Comparison of ENCODE assay signal across 8 cellular contexts in genomic region chr6:4776967-4777925, GRCh38. TPM values are rescaled to one million over a fixed set of nuclear protein-coding genes. Genes with fewer than 3 reads are reported as not detected.
A peak's percentile ranks its signal among the peaks of the same experiment; 100 is the strongest.
DNase-seq lines count a peak whose midpoint lies in the region; ATAC-seq and TF ChIP-seq lines count a peak whose summit lies in the region.

No MANE protein-coding gene starts in this region.

- H3K4me3 ChIP-seq in BLaER1 (peak overlapping the region; percentile 86), RWPE2 (ENCODE audit: severe bottlenecking) (peak overlapping the region; percentile 59)

- peak overlapping the region; percentile 39 for H3K27ac Mint-ChIP-seq in MCF 10A (ENCODE audit: low read depth, unreplicated experiment)

- TF ChIP-seq CTCF in RWPE2 (IDR thresholded peaks at IDR 0.05; ENCODE audit: poor library complexity, severe bottlenecking) (no peak), MCF 10A (IDR thresholded peaks at IDR 0.05; ENCODE audit: unreplicated experiment) (no peak)

- peak overlapping the region; percentile 93 for H3K9ac ChIP-seq in BLaER1

- H4K20me1 ChIP-seq in BLaER1: peaks cover 50% of the 10 kb centered on the region

- ATAC-seq in GM21717 (IDR thresholded peaks at IDR 0.05; ENCODE audit: unreplicated experiment) (peak; percentile 16), RWPE2 (ENCODE audit: low read depth) (no peak), GM19463 (IDR thresholded peaks at IDR 0.05; ENCODE audit: unreplicated experiment) (no peak), GM21825 (IDR thresholded peaks at IDR 0.05; ENCODE audit: unreplicated experiment) (no peak)

- H3K27ac ChIP-seq in BLaER1: peak overlapping the region; percentile 92
- H3K27ac ChIP-seq in RWPE2 (ENCODE audit: poor library complexity, severe bottlenecking): peak overlapping the region; percentile 69

- peaks cover 7% of the 10 kb centered on the region for H3K9me3 Mint-ChIP-seq in MCF 10A (ENCODE audit: unreplicated experiment)

- peaks cover 18% of the 10 kb centered on the region for H3K4me1 Mint-ChIP-seq in MCF 10A (ENCODE audit: insufficient read depth, unreplicated experiment)

- no peaks in the 10 kb centered on the region for H3K27me3 Mint-ChIP-seq in MCF 10A (ENCODE audit: insufficient read depth, unreplicated experiment)

- H3K9me3 ChIP-seq in BLaER1 (peaks cover 9% of the 10 kb centered on the region), RWPE2 (ENCODE audit: severe bottlenecking) (peaks cover 9% of the 10 kb centered on the region)

- H3K4me3 Mint-ChIP-seq in MCF 10A (ENCODE audit: unreplicated experiment): peak overlapping the region; percentile 85

- POLR2A ChIA-PET in MCF 10A (lab: Yijun Ruan, JAX): interaction anchor here (0.5 to 1.7 kb wide), 12 partner anchors 8 to 425 kb away, joined by 3 to 7 read pairs (median 4); no protein-coding TSS in a partner anchor

- peaks cover 54% of the 10 kb centered on the region for H3K4me1 ChIP-seq in BLaER1
- H3K4me1 ChIP-seq in RWPE2 (ENCODE audit: insufficient read depth, poor library complexity, severe bottlenecking): peaks cover 5% of the 10 kb centered on the region

- BruUV-seq in MCF 10A (replicated peaks; lab: Mats Ljungman, UMichigan): no TSS peak

- H3K27me3 ChIP-seq in BLaER1 (no peaks in the 10 kb centered on the region), RWPE2 (ENCODE audit: insufficient read depth, poor library complexity, severe bottlenecking) (no peaks in the 10 kb centered on the region)

- peaks cover 5% of the 10 kb centered on the region for H3K36me3 Mint-ChIP-seq in MCF 10A (ENCODE audit: insufficient read depth, unreplicated experiment)

- H3K4me2 ChIP-seq in BLaER1: peak overlapping the region; percentile 94

- no peaks in the 10 kb centered on the region for H3K36me3 ChIP-seq in BLaER1
- H3K36me3 ChIP-seq in RWPE2 (ENCODE audit: low read depth): no peaks in the 10 kb centered on the region

- intact Hi-C loops in MCF 10A (cut with micrococcal nuclease): loop anchor here (1.0 to 5.0 kb wide), 3 partner anchors 130 to 426 kb away; no protein-coding TSS in a partner anchor

- DNase-seq in RWPE2 (ENCODE audit: low spot score) (no peak), MCF 10A (ENCODE audit: unreplicated experiment) (peak; percentile 48), left kidney (ENCODE audit: low read depth, low spot score) (peak; percentile 72)
- DNase-seq in stimulated activated CD8-positive, alpha-beta memory T cell treated with anti-CD3 and anti-CD28 coated beads, Interleukin-4, amount 100 ng/mL, for 48 hours: peak; percentile 50

- CTCF ChIA-PET in MCF 10A (lab: Yijun Ruan, JAX): interaction anchor here (0.6 to 1.4 kb wide), 7 partner anchors 21 to 510 kb away, joined by 3 to 4 read pairs (median 3); no protein-coding TSS in a partner anchor

RNA-seq across cellular contexts. Expression of gene CDYL, which starts 1.0 kb away (rescaled TPM):
- total RNA-seq in MCF 10A (2022): 48.9 and 56.8 TPM in 2 replicates
